In the genomic region with DNA sequence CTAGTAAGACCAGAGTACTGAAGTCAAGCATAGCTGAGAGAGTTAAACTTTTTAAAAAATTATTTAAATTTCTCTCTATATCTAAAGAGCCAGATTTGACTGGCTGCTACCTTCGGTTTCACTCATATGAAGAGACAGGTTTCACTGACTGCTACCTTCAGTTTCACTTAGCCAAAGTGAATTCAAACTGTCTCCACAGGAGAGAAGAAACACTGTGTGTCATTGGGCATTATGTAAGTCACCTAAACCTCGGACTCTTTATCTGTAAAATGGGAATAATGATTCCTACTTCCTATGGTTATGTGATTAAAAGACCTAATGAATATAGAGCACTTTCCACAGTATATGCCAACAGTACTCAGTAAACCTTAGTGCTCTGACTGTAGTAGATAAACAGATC, we compare ENCODE assay signal across 9 cellular contexts. TPM values are rescaled to one million over a fixed set of nuclear protein-coding genes. Genes with fewer than 3 reads are reported as not detected.
A peak's percentile ranks its signal among the peaks of the same experiment; 100 is the strongest.
DNase-seq lines count a peak whose midpoint lies in the region; ATAC-seq and TF ChIP-seq lines count a peak whose summit lies in the region.
"Had no signal": no experiment of that assay in that cellular context is flagged by ENCODE, and none has a peak within 500 bp of the region (broad histone marks: within the 10 kb centered on the region; RNA-seq: fewer than 3 reads in every experiment).

No MANE protein-coding gene starts in this region.

- no peaks in the 10 kb centered on the region for H3K9me3 ChIP-seq in Panc1 (ENCODE audit: control insufficient read depth, insufficient read depth, low read depth, low read length)

- no peak for TF ChIP-seq CTCF in Panc1 (IDR thresholded peaks at IDR 0.05)
- TF ChIP-seq CTCF in coronary artery (IDR thresholded peaks at IDR 0.05) = no peak

- H3K27ac ChIP-seq in Panc1 (ENCODE audit: low read length) (peak overlapping the region; percentile 90), coronary artery (no peak overlapping the region)

- H3K27me3 ChIP-seq in Panc1 (ENCODE audit: control insufficient read depth, insufficient read depth, low read length) = no peaks in the 10 kb centered on the region

- ATAC-seq in activated CD4-positive, CD25-positive, alpha-beta regulatory T cell treated with anti-CD3 and anti-CD28 coated beads, Interleukin-2, amount 50 U/mL, for 24 hours = peak; percentile 76 to 89
- ATAC-seq in HG02840 (IDR thresholded peaks at IDR 0.05; ENCODE audit: low FRiP score, unreplicated experiment) (peak; percentile 76), Panc1 (peak; percentile 50)
- peak; percentile 86 for ATAC-seq in stimulated activated effector memory CD8-positive, alpha-beta T cell treated with anti-CD3 and anti-CD28 coated beads, Interleukin-12 subunit alpha, Interleukin-12 subunit beta, amount 100 ng/mL, for 72 hours

- POLR2A ChIA-PET in Panc1 (lab: Charles Lee) = interaction anchor here (0.6 to 1.1 kb wide), 2 partner anchors 103 to 443 kb away, joined by 5 read pairs; no protein-coding TSS in a partner anchor

- intact Hi-C loops in Panc1 (cut with micrococcal nuclease; ENCODE audit: unreplicated experiment) = no loop called here

- CTCF ChIA-PET in Panc1 (lab: Charles Lee) = no interaction called here

- no TSS peak for BruUV-seq in Panc1 (replicated peaks; lab: Mats Ljungman, UMichigan)

- in situ Hi-C loops in Panc1 (cut with HindIII; ENCODE audit: low pct_unique_long_range_greater_than_20kb, low sequenced_read_pairs) = no loop called here

- no peak overlapping the region for H3K4me3 Mint-ChIP-seq in stimulated activated effector memory CD8-positive, alpha-beta T cell treated with anti-CD3 and anti-CD28 coated beads, Interleukin-12 subunit alpha, Interleukin-12 subunit beta, amount 100 ng/mL, for 72 hours
- H3K4me3 Mint-ChIP-seq: activated naive CD8-positive, alpha-beta T cell had no signal

- H3K9me3 Mint-ChIP-seq in stimulated activated effector memory CD8-positive, alpha-beta T cell treated with anti-CD3 and anti-CD28 coated beads, Interleukin-12 subunit alpha, Interleukin-12 subunit beta, amount 100 ng/mL, for 72 hours = no peaks in the 10 kb centered on the region

- no peak overlapping the region; a peak in 1 of 4 replicates for H3K4me3 ChIP-seq in Panc1 (ENCODE audit: low read depth in 2 of 2, low read length in 2 of 2)
- no peak overlapping the region for H3K4me3 ChIP-seq in coronary artery

- H3K4me1 ChIP-seq in Panc1 (ENCODE audit: control insufficient read depth, insufficient read depth, low read length) = peaks cover 50% of the 10 kb centered on the region

- H3K4me1 Mint-ChIP-seq in stimulated activated effector memory CD8-positive, alpha-beta T cell treated with anti-CD3 and anti-CD28 coated beads, Interleukin-12 subunit alpha, Interleukin-12 subunit beta, amount 100 ng/mL, for 72 hours = peaks cover 6% of the 10 kb centered on the region

- no peaks in the 10 kb centered on the region for H3K36me3 ChIP-seq in Panc1 (ENCODE audit: control insufficient read depth, insufficient read depth, low read length)

- no peaks in the 10 kb centered on the region for H3K36me3 Mint-ChIP-seq in stimulated activated effector memory CD8-positive, alpha-beta T cell treated with anti-CD3 and anti-CD28 coated beads, Interleukin-12 subunit alpha, Interleukin-12 subunit beta, amount 100 ng/mL, for 72 hours
- H3K36me3 Mint-ChIP-seq: activated naive CD8-positive, alpha-beta T cell had no signal

- no peak for DNase-seq in activated CD4-positive, CD25-positive, alpha-beta regulatory T cell treated with anti-CD3 and anti-CD28 coated beads, Interleukin-2, amount 50 U/mL, for 72 hours
- no peak for DNase-seq in Panc1 (ENCODE audit: low read depth, low spot score)
- no peak for DNase-seq in stimulated activated effector memory CD8-positive, alpha-beta T cell treated with anti-CD3 and anti-CD28 coated beads, Interleukin-12 subunit alpha, Interleukin-12 subunit beta, amount 100 ng/mL, for 72 hours (ENCODE audit: low spot score in 2 of 2)
- no peak for DNase-seq in NCI-H128 (lab: John Stamatoyannopoulos, UW; ENCODE audit: unreplicated experiment)
- DNase-seq in coronary artery (ENCODE audit: low spot score) = no peak
- DNase-seq in MV-4-11 (lab: John Stamatoyannopoulos, UW) = no peak

- H3K27ac Mint-ChIP-seq in stimulated activated effector memory CD8-positive, alpha-beta T cell treated with anti-CD3 and anti-CD28 coated beads, Interleukin-12 subunit alpha, Interleukin-12 subunit beta, amount 100 ng/mL, for 72 hours = no peak overlapping the region
- H3K27ac Mint-ChIP-seq: activated naive CD8-positive, alpha-beta T cell had no signal

RNA-seq across cellular contexts. Expression of gene MET, which starts 41.6 kb away (rescaled TPM):
- total RNA-seq in Panc1 (2021; ENCODE audit: unreplicated experiment) = 103 TPM
- 33.7 TPM for polyA plus RNA-seq in Panc1 (2012; ENCODE audit: insufficient read length)
